In the genomic region with DNA sequence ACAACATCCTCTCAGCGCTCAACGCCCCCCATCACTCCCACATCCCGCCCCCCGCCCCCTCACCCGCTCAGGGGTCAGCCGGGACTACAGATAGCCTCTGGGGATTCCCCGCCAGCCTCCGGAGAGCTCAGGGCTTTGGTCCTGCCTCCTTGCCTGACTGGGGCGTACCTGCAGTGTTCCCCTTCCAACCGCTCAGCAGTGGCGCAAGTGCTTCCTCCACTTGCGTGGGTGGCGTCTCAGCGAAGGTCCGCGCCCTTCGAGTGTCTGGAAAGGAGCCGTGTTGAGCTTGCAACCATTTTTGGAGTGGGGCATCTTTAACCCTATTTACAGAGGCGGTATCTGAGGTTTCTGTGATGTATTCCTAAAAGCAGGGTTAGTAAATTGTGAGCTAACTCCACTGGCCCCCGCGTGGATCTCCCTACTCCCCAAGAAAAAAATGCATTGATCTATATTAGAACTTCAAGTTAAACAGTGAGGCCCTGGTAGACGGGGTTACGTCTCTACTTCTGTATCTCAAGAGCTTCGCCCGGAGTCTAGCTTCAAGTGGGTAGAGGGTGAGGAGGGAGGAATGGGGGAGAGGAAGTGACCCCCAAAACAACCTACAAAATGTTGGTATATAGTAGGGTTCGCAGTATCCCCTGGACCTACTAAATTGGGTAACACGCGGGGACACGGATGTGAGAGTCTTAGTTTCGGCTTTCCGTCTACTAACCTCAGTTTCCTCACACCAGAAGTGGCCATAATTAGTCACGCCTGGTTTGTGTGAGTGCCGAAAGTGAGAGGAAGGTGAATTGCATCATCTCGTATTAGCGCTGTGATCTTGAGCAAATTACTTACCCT, we compare ENCODE assay signal across 8 cellular contexts. TPM values are rescaled to one million over a fixed set of nuclear protein-coding genes. Genes with fewer than 3 reads are reported as not detected.
A peak's percentile ranks its signal among the peaks of the same experiment; 100 is the strongest.
DNase-seq lines count a peak whose midpoint lies in the region; ATAC-seq and TF ChIP-seq lines count a peak whose summit lies in the region.

No MANE protein-coding gene starts in this region.

- no peak overlapping the region for H3K4me3 ChIP-seq in suprapubic skin
- no peak overlapping the region for H3K4me3 ChIP-seq in tibial nerve

- H3K27ac Mint-ChIP-seq in activated naive CD8-positive, alpha-beta T cell treated with anti-CD3 and anti-CD28 coated beads for 36 hours, result peak overlapping the region; percentile 81

- H3K36me3 ChIP-seq in suprapubic skin, result no peaks in the 10 kb centered on the region
- peaks cover 0 to 8% (median 0%) of the 10 kb centered on the region in 3 donors for H3K36me3 ChIP-seq in tibial nerve

- TF ChIP-seq EP300 in suprapubic skin (IDR thresholded peaks at IDR 0.05), result no peak
- no peak for TF ChIP-seq EP300 in tibial nerve (IDR thresholded peaks at IDR 0.05)

- H3K27ac ChIP-seq in suprapubic skin (no peak overlapping the region), tibial nerve (no peak overlapping the region)

- H3K36me3 Mint-ChIP-seq in activated naive CD8-positive, alpha-beta T cell treated with anti-CD3 and anti-CD28 coated beads for 36 hours, result peaks cover 17% of the 10 kb centered on the region

- peaks cover 100% of the 10 kb centered on the region for H3K27me3 ChIP-seq in suprapubic skin
- peaks cover 6 to 100% of the 10 kb centered on the region in 2 donors for H3K27me3 ChIP-seq in tibial nerve

- H3K4me1 ChIP-seq in suprapubic skin (peaks cover 18% of the 10 kb centered on the region), tibial nerve (peaks cover 0 to 40% (median 0%) of the 10 kb centered on the region in 4 donors)

- H3K27me3 Mint-ChIP-seq in activated naive CD8-positive, alpha-beta T cell treated with anti-CD3 and anti-CD28 coated beads for 36 hours, result peaks cover 95% of the 10 kb centered on the region

- H3K4me1 Mint-ChIP-seq in activated naive CD8-positive, alpha-beta T cell treated with anti-CD3 and anti-CD28 coated beads for 36 hours, result peaks cover 33% of the 10 kb centered on the region

- peak overlapping the region; percentile 29 for H3K4me3 Mint-ChIP-seq in activated naive CD8-positive, alpha-beta T cell treated with anti-CD3 and anti-CD28 coated beads for 36 hours

- H3K9me3 Mint-ChIP-seq in activated naive CD8-positive, alpha-beta T cell treated with anti-CD3 and anti-CD28 coated beads for 36 hours, result peaks cover 4% of the 10 kb centered on the region

- DNase-seq in activated naive CD8-positive, alpha-beta T cell treated with anti-CD3 and anti-CD28 coated beads for 36 hours, result no peak
- DNase-seq in suprapubic skin (ENCODE audit: low spot score in 2 of 2) (no peak), tibial nerve (ENCODE audit: low spot score in 2 of 2) (no peak), mesenteric fat pad (ENCODE audit: low spot score) (no peak), RKO (ENCODE audit: low spot score) (no peak)

- ATAC-seq in GM18505 (IDR thresholded peaks at IDR 0.05; ENCODE audit: unreplicated experiment) (peak; percentile 83), GM21423 (IDR thresholded peaks at IDR 0.05; ENCODE audit: unreplicated experiment) (peak; percentile 90), HG03521 (IDR thresholded peaks at IDR 0.05; ENCODE audit: unreplicated experiment) (peak; percentile 84)

- TF ChIP-seq POLR2A in GM18505 (IDR thresholded peaks at IDR 0.05; ENCODE audit: borderline replicate concordance, extremely low read depth, insufficient read depth, insufficient read length) (no peak), suprapubic skin (IDR thresholded peaks at IDR 0.05) (no peak), tibial nerve (IDR thresholded peaks at IDR 0.05) (no peak)

- no peaks in the 10 kb centered on the region for H3K9me3 ChIP-seq in suprapubic skin
- peaks cover 0 to 23% (median 8%) of the 10 kb centered on the region in 4 donors for H3K9me3 ChIP-seq in tibial nerve

- TF ChIP-seq CTCF in suprapubic skin (IDR thresholded peaks at IDR 0.05) (no peak), tibial nerve (IDR thresholded peaks at IDR 0.05) (no peak)

- WGBS in suprapubic skin, result 7% methylated on average over 27 of the region's 35 CpGs
- 5 to 9% methylated on average over 27 to 28 of the region's 35 CpGs for WGBS in tibial nerve, 2 donors

RNA-seq across cellular contexts. Expression of a gene that starts 16.1 kb away (rescaled TPM):
- total RNA-seq in activated naive CD8-positive, alpha-beta T cell treated with anti-CD3 and anti-CD28 coated beads for 36 hours, result not detected
- total RNA-seq in suprapubic skin (under 1 TPM in 2 of 4 donors, not detected in 2; 0.24 to 0.26 TPM), tibial nerve (under 1 TPM in 3 of 4 donors, not detected in 1; 0.22 to 0.84 (median 0.30) TPM), mesenteric fat pad (1.3 TPM)

RNA-seq across cellular contexts. Expression of a gene that starts 44.1 kb away (rescaled TPM):
- total RNA-seq in activated naive CD8-positive, alpha-beta T cell treated with anti-CD3 and anti-CD28 coated beads for 36 hours, result 10 to 100 TPM; 13.6 to 15.8 TPM
- total RNA-seq in suprapubic skin (10 to 100 TPM in 3 of 4 donors, 1 to 10 TPM in 1; 9.7 to 17.6 (median 12.6) TPM), tibial nerve (10 to 100 TPM; 18.3 to 32.2 (median 28.5) TPM), mesenteric fat pad (13.8 TPM)
